ENCODE assay signal across 8 cellular contexts in genomic region chr16:529012-529575, GRCh38. TPM values are rescaled to one million over a fixed set of nuclear protein-coding genes. Genes with fewer than 3 reads are reported as not detected.
DNase-seq lines count a peak whose midpoint lies in the region; ATAC-seq and TF ChIP-seq lines count a peak whose summit lies in the region.

No MANE protein-coding gene starts in this region.

- POLR2A ChIA-PET in activated naive CD8-positive, alpha-beta T cell treated with anti-CD3 and anti-CD28 coated beads, Interleukin-2, amount 10 ng/mL, durations not matched to agents 7 days and 5 days (lab: Charles Lee), result interaction anchor here (0.8 to 1.4 kb wide), 7 partner anchors 9 to 107 kb away, joined by 3 to 5 read pairs (median 3); partner anchors contain the start of genes METTL26 and NHLRC4

- 46 to 62% (median 57%) methylated on average over 8 to 12 of the region's 12 CpGs for WGBS in heart left ventricle, 4 donors
- WGBS in lower leg skin, 2 donors, result 24 to 32% methylated on average over 11 to 12 of the region's 12 CpGs
- 36 to 58% methylated on average over 5 to 12 of the region's 12 CpGs for WGBS in upper lobe of left lung, 2 donors

- DNase-seq in heart left ventricle (no peak), left ventricle myocardium superior (no peak), lower leg skin (ENCODE audit: low spot score in 2 of 2) (no peak), upper lobe of left lung (peak in 1 of 2 donors; percentile 49), medulla oblongata (ENCODE audit: extremely low spot score) (no peak), GDM1 (lab: John Stamatoyannopoulos, UW) (no peak)
- peak; percentile 55 for DNase-seq in activated naive CD8-positive, alpha-beta T cell treated with anti-CD3 and anti-CD28 coated beads, Interleukin-2, amount 10 ng/mL, durations not matched to agents 7 days and 5 days

- TF ChIP-seq CTCF in heart left ventricle (IDR thresholded peaks at IDR 0.05) (no peak), lower leg skin (IDR thresholded peaks at IDR 0.05) (no peak), upper lobe of left lung (IDR thresholded peaks at IDR 0.05) (no peak)

- H3K27me3 ChIP-seq in heart left ventricle, result no peaks in the 10 kb centered on the region
- no peaks in the 10 kb centered on the region for H3K27me3 ChIP-seq in upper lobe of left lung

- H3K27ac ChIP-seq in heart left ventricle (peak overlapping the region in 11 of 12 donors; percentile 7 to 100 (median 81)), upper lobe of left lung (peak overlapping the region; percentile 75 to 98 (median 83))

- H3K4me1 Mint-ChIP-seq in activated naive CD8-positive, alpha-beta T cell treated with anti-CD3 and anti-CD28 coated beads, Interleukin-2, amount 10 ng/mL, durations not matched to agents 7 days and 5 days, result peaks cover 13% of the 10 kb centered on the region

- H3K4me3 ChIP-seq in heart left ventricle (peak overlapping the region in 11 of 12 donors; percentile 58 to 94 (median 76)), lower leg skin (ENCODE audit: low read depth, poor library complexity, severe bottlenecking) (peak overlapping the region; percentile 48), upper lobe of left lung (peak overlapping the region in 3 of 4 donors; percentile 74 to 91 (median 83))

- peaks cover 11 to 71% (median 44%) of the 10 kb centered on the region in 12 donors for H3K4me1 ChIP-seq in heart left ventricle
- H3K4me1 ChIP-seq in upper lobe of left lung, result peaks cover 29 to 65% (median 39%) of the 10 kb centered on the region in 4 donors

- TF ChIP-seq POLR2A in heart left ventricle (IDR thresholded peaks at IDR 0.05), result no peak
- TF ChIP-seq POLR2A in lower leg skin (IDR thresholded peaks at IDR 0.05), result no peak
- no peak for TF ChIP-seq POLR2A in upper lobe of left lung (IDR thresholded peaks at IDR 0.05)

- H3K9me3 ChIP-seq in heart left ventricle (no peaks in the 10 kb centered on the region), upper lobe of left lung (no peaks in the 10 kb centered on the region)

- intact Hi-C loops in heart left ventricle (cut with DNase I), result loop anchor here in 1 of 10 donors (2.0 to 10.0 kb wide), 2 partner anchors 62 to 104 kb away; partner anchors contain the start of genes RAB11FIP3 and RAB40C
- intact Hi-C loops in left ventricle myocardium superior (cut with micrococcal nuclease), result no loop called here
- intact Hi-C loops in lower leg skin (cut with DNase I; ENCODE audit: low total_unique reads), result no loop called here

- H3K4me3 Mint-ChIP-seq in activated naive CD8-positive, alpha-beta T cell treated with anti-CD3 and anti-CD28 coated beads, Interleukin-2, amount 10 ng/mL, durations not matched to agents 7 days and 5 days, result peak overlapping the region; percentile 91

- H3K36me3 ChIP-seq in heart left ventricle, result peaks cover 0 to 4% (median 0%) of the 10 kb centered on the region in 9 donors
- peaks cover 0 to 2% (median 0%) of the 10 kb centered on the region in 4 donors for H3K36me3 ChIP-seq in upper lobe of left lung

- TF ChIP-seq EP300 in upper lobe of left lung (IDR thresholded peaks at IDR 0.05), result no peak

- ATAC-seq in heart left ventricle (no peak), left ventricle myocardium superior (no peak), upper lobe of left lung (ENCODE audit: low FRiP score in 2 of 2) (no peak), HG03565 (IDR thresholded peaks at IDR 0.05; ENCODE audit: unreplicated experiment) (no peak)
- peak; percentile 28 for ATAC-seq in activated naive CD8-positive, alpha-beta T cell treated with anti-CD3 and anti-CD28 coated beads, Interleukin-2, amount 10 ng/mL, durations not matched to agents 7 days and 5 days (ENCODE audit: low read depth)

- peaks cover 2% of the 10 kb centered on the region for H3K36me3 Mint-ChIP-seq in activated naive CD8-positive, alpha-beta T cell treated with anti-CD3 and anti-CD28 coated beads, Interleukin-2, amount 10 ng/mL, durations not matched to agents 7 days and 5 days

- H3K27me3 Mint-ChIP-seq in activated naive CD8-positive, alpha-beta T cell treated with anti-CD3 and anti-CD28 coated beads, Interleukin-2, amount 10 ng/mL, durations not matched to agents 7 days and 5 days, result no peaks in the 10 kb centered on the region

- H3K9me3 Mint-ChIP-seq in activated naive CD8-positive, alpha-beta T cell treated with anti-CD3 and anti-CD28 coated beads, Interleukin-2, amount 10 ng/mL, durations not matched to agents 7 days and 5 days, result no peaks in the 10 kb centered on the region

- peak overlapping the region; percentile 95 for H3K27ac Mint-ChIP-seq in activated naive CD8-positive, alpha-beta T cell treated with anti-CD3 and anti-CD28 coated beads, Interleukin-2, amount 10 ng/mL, durations not matched to agents 7 days and 5 days

RNA-seq across cellular contexts. Expression of gene CAPN15, which starts 1.6 kb away (rescaled TPM):
- 10 to 100 TPM; 12.0 to 35.5 (median 20.0) TPM for total RNA-seq in heart left ventricle
- 10 to 100 TPM; 20.8 to 26.0 TPM for polyA plus RNA-seq in heart left ventricle
- total RNA-seq in left ventricle myocardium superior, result 17.8 TPM
- total RNA-seq in activated naive CD8-positive, alpha-beta T cell treated with anti-CD3 and anti-CD28 coated beads, Interleukin-2, amount 10 ng/mL, durations not matched to agents 7 days and 5 days, result 10 to 100 TPM; 83.5 to 87.4 TPM
- 10 to 100 TPM; 80.8 to 95.5 (median 84.6) TPM for total RNA-seq in lower leg skin
- 10 to 100 TPM; 27.3 to 84.5 (median 66.1) TPM for total RNA-seq in upper lobe of left lung

RNA-seq across cellular contexts. Expression of gene PRR35, which starts 31.1 kb away (rescaled TPM):
- total RNA-seq in heart left ventricle, result not detected
- not detected for polyA plus RNA-seq in heart left ventricle
- total RNA-seq in left ventricle myocardium superior, result not detected
- not detected for total RNA-seq in activated naive CD8-positive, alpha-beta T cell treated with anti-CD3 and anti-CD28 coated beads, Interleukin-2, amount 10 ng/mL, durations not matched to agents 7 days and 5 days
- total RNA-seq in lower leg skin, result not detected
- total RNA-seq in upper lobe of left lung, result not detected

RNA-seq across cellular contexts. Expression of gene NHLRC4, which starts 37.7 kb away (rescaled TPM):
- total RNA-seq in heart left ventricle (under 1 TPM in 8 of 9 donors, not detected in 1; 0.23 to 0.86 (median 0.56) TPM), left ventricle myocardium superior (0.52 TPM), lower leg skin (1 to 10 TPM in 1 of 4 donors, under 1 TPM in 3; 0.49 to 1.0 (median 0.57) TPM), upper lobe of left lung (1 to 10 TPM; 1.2 to 7.8 (median 3.3) TPM)
- under 1 TPM; 0.46 to 0.50 TPM for polyA plus RNA-seq in heart left ventricle
- total RNA-seq in activated naive CD8-positive, alpha-beta T cell treated with anti-CD3 and anti-CD28 coated beads, Interleukin-2, amount 10 ng/mL, durations not matched to agents 7 days and 5 days, result 1 to 10 TPM; 3.0 to 3.6 TPM

RNA-seq across cellular contexts. Expression of gene PIGQ, which starts 40.7 kb away (rescaled TPM):
- total RNA-seq in heart left ventricle (10 to 100 TPM; 16.4 to 39.5 (median 22.0) TPM), left ventricle myocardium superior (16.9 TPM), lower leg skin (10 to 100 TPM; 33.2 to 46.1 (median 43.5) TPM), upper lobe of left lung (100 to 1,000 TPM in 2 of 6 donors, 10 to 100 TPM in 4; 42.7 to 153 (median 79.6) TPM)
- 10 to 100 TPM; 21.8 to 35.8 TPM for polyA plus RNA-seq in heart left ventricle
- 10 to 100 TPM; 46.3 to 54.3 TPM for total RNA-seq in activated naive CD8-positive, alpha-beta T cell treated with anti-CD3 and anti-CD28 coated beads, Interleukin-2, amount 10 ng/mL, durations not matched to agents 7 days and 5 days
